16 cellular contexts compared by ENCODE assay signal in the genomic region with DNA sequence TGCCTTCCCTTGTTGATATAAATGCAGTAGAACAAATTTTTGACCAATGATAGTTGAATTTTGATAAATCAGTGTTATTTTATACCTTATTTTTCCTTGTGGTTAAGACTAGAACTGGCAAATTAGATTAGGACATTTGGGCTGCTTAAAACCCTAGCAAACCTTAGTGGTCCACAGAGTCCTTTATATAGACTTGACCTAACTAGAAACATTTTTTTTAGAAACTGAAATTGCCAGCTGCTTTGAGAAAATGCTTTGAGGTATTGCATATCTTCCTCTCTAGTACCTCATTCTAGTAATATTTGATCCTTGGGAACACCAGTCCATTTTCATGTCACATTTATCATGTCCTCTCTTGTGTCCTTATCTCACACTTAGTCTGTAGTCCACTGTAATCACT.
DNase-seq lines count a peak whose midpoint lies in the region; ATAC-seq and TF ChIP-seq lines count a peak whose summit lies in the region.
"Had no signal": no experiment of that assay in that cellular context is flagged by ENCODE, and none has a peak within 500 bp of the region (broad histone marks: within the 10 kb centered on the region; RNA-seq: fewer than 3 reads in every experiment).

No MANE protein-coding gene starts in this region.

- TF ChIP-seq CTCF in thyroid gland (IDR thresholded peaks at IDR 0.05) (no peak), tibial artery (IDR thresholded peaks at IDR 0.05) (no peak), GM13977 (IDR thresholded peaks at IDR 0.05; ENCODE audit: extremely low read depth, insufficient read depth, missing control alignments) (no peak)

- no peaks in the 10 kb centered on the region for H3K36me3 ChIP-seq in thyroid gland
- no peaks in the 10 kb centered on the region for H3K36me3 ChIP-seq in tibial artery
- H3K36me3 ChIP-seq: BLaER1 had no signal

- H3K9me3 ChIP-seq in thyroid gland (no peaks in the 10 kb centered on the region), tibial artery (no peaks in the 10 kb centered on the region)
- H3K9me3 ChIP-seq: BLaER1 had no signal

- no peaks in the 10 kb centered on the region for H3K4me1 ChIP-seq in thyroid gland
- no peaks in the 10 kb centered on the region for H3K4me1 ChIP-seq in tibial artery
- H3K4me1 ChIP-seq: BLaER1 had no signal

- TF ChIP-seq POLR2A in thyroid gland (IDR thresholded peaks at IDR 0.05): no peak

- H3K27ac ChIP-seq in thyroid gland: no peak overlapping the region
- H3K27ac ChIP-seq in tibial artery: no peak overlapping the region
- H3K27ac ChIP-seq: BLaER1 had no signal

- in situ Hi-C loops in GM13977 (cut with MboI; ENCODE audit: low pct_unique_long_range_greater_than_20kb, low sequenced_read_pairs, unreplicated experiment): no loop called here

- ATAC-seq in GM19324 (IDR thresholded peaks at IDR 0.05; ENCODE audit: low FRiP score, unreplicated experiment) (peak; percentile 56), HG03432 (IDR thresholded peaks at IDR 0.05; ENCODE audit: unreplicated experiment) (peak; percentile 46)
- ATAC-seq: K562 had no signal

- peak; percentile 21 for DNase-seq in myocyte (ENCODE audit: low read depth)
- no peak for DNase-seq in thyroid gland
- DNase-seq in tibial artery: no peak
- DNase-seq in cerebellar nuclear complex (lab: John Stamatoyannopoulos, UW): no peak
- no peak for DNase-seq in GM13977 (ENCODE audit: low spot score)
- DNase-seq: 8988T; CD4-positive, alpha-beta memory T cell; DMS153; DMS79; GDM1; H9; IMR-90 had no signal

- intact Hi-C loops in thyroid gland (cut with DNase I): no loop called here
- intact Hi-C loops in tibial artery (cut with DNase I; ENCODE audit: low total_unique reads): no loop called here

- H3K27me3 ChIP-seq in thyroid gland: no peaks in the 10 kb centered on the region
- no peaks in the 10 kb centered on the region for H3K27me3 ChIP-seq in tibial artery
- H3K27me3 ChIP-seq: BLaER1 had no signal

- H3K4me3 ChIP-seq in thyroid gland (replicated peaks in 1 of 3): no peak overlapping the region
- no peak overlapping the region for H3K4me3 ChIP-seq in tibial artery
- H3K4me3 ChIP-seq: BLaER1, K562 had no signal
